Comparison of ENCODE assay signal across 8 cellular contexts in the genomic region with DNA sequence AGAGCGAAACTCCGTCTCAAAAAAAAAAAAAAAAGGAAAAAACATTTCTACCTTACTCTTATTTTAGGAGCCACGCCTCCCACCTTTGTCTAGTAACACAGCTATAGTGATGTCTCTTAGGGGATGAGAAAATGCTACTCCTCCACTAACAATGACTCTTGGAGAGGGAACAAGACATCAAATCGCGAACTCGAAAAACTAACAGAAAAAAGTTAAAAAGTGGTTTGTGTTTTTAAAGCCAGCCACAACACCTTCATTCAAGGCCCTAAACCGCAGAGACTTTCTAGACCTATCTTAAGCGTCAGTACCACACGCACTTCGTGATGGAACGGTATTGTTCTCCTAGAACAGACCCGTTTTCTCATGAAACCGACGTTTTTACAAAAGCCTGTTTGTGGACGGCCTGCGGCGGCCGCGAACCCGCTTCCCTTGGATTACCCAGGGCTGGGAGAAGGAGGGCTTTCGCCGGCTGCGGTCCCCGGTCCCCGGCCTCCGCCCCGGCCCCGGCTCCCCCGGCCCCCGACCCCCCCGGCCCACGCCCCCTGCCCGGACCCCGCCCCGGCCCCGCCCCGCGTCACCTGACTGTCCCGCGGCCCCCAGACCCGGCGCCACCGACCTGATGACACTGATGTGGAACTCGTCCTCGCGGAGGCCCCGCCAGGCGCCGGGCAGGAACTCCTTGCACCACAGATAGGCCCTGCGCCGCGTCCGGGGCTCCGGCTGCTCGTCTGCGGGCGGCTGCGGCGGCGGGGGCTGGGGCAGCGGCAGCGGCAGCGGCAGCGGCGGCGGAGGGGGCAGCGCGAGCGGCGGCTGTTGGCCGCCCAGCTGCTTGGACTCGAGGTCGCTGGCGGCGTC. TPM values are rescaled to one million over a fixed set of nuclear protein-coding genes. Genes with fewer than 3 reads are reported as not detected.
DNase-seq lines count a peak whose midpoint lies in the region; ATAC-seq, FAIRE-seq and TF ChIP-seq lines count a peak whose summit lies in the region.

No MANE protein-coding gene starts in this region.

- no peaks in the 10 kb centered on the region for H3K27me3 ChIP-seq in CD4-positive, CD25-positive, alpha-beta regulatory T cell (ENCODE audit: control insufficient read depth, insufficient read depth, low read length)
- H3K27me3 ChIP-seq in mammary epithelial cell (ENCODE audit: insufficient read depth, low read length) (no peaks in the 10 kb centered on the region), smooth muscle cell (ENCODE audit: low read depth) (no peaks in the 10 kb centered on the region)

- H3K4me3 Mint-ChIP-seq in CD4-positive, CD25-positive, alpha-beta regulatory T cell: peak overlapping the region; percentile 78 to 93 (median 87)

- peaks cover 14% of the 10 kb centered on the region for H3F3A ChIP-seq in smooth muscle cell (ENCODE audit: low read depth)

- H3K79me2 ChIP-seq in mammary epithelial cell (ENCODE audit: insufficient read depth, low read length) (peaks cover 20% of the 10 kb centered on the region), smooth muscle cell (ENCODE audit: low read depth) (peaks cover 43% of the 10 kb centered on the region)

- H2AFZ ChIP-seq in mammary epithelial cell (ENCODE audit: low read depth, low read length) (peak overlapping the region; percentile 83), smooth muscle cell (ENCODE audit: low read depth) (no peak overlapping the region)

- in situ Hi-C loops in mammary epithelial cell (cut with MboI; ENCODE audit: low sequenced_read_pairs in 2 of 2): no loop called here

- H3K27ac Mint-ChIP-seq in CD4-positive, CD25-positive, alpha-beta regulatory T cell: peak overlapping the region; percentile 5 to 90 (median 60)

- H3K9me3 Mint-ChIP-seq in CD4-positive, CD25-positive, alpha-beta regulatory T cell: peaks cover 0 to 2% (median 0%) of the 10 kb centered on the region in 7 donors

- intact Hi-C loops in mammary epithelial cell (cut with micrococcal nuclease): loop anchor here (2.0 to 10.0 kb wide), 3 partner anchors 82 to 106 kb away; a partner anchor contains a TSS

- TF ChIP-seq CTCF in mammary epithelial cell (conservative IDR thresholded peaks at IDR 0.05 in 1 of 2, IDR thresholded peaks at IDR 0.05 in 1 of 2; ENCODE audit: extremely low read depth in 1 of 2, insufficient read depth in 1 of 2, low read depth in 1 of 2, low read length in 2 of 2): no peak
- TF ChIP-seq CTCF in smooth muscle cell (IDR thresholded peaks at IDR 0.05; ENCODE audit: borderline replicate concordance, insufficient read depth, poor library complexity, severe bottlenecking): no peak

- TSS peak; percentile 19 for BruUV-seq in mammary epithelial cell (replicated peaks; lab: Mats Ljungman, UMichigan)

- H4K20me1 ChIP-seq in mammary epithelial cell (ENCODE audit: insufficient read depth, low read length) (no peaks in the 10 kb centered on the region), smooth muscle cell (ENCODE audit: low read depth) (peaks cover 50% of the 10 kb centered on the region)

- peaks cover 5% of the 10 kb centered on the region for H3K27me3 Mint-ChIP-seq in CD4-positive, CD25-positive, alpha-beta regulatory T cell

- H3K9ac ChIP-seq in mammary epithelial cell (ENCODE audit: insufficient read depth, low read length) (peak overlapping the region; percentile 23), smooth muscle cell (ENCODE audit: low read depth) (peak overlapping the region; percentile 64)

- peak; percentile 18 to 26 for ATAC-seq in CD4-positive, CD25-positive, alpha-beta regulatory T cell (ENCODE audit: low read depth in 2 of 2)
- ATAC-seq in GM19397 (IDR thresholded peaks at IDR 0.05; ENCODE audit: unreplicated experiment): peak; percentile 27

- no peaks in the 10 kb centered on the region for H3K36me3 Mint-ChIP-seq in CD4-positive, CD25-positive, alpha-beta regulatory T cell

- peak overlapping the region; percentile 64 for H3K4me3 ChIP-seq in CD4-positive, CD25-positive, alpha-beta regulatory T cell (ENCODE audit: low read depth, low read length)
- H3K4me3 ChIP-seq in mammary epithelial cell (replicated peaks in 1 of 3; ENCODE audit: insufficient read depth in 1 of 3, low read depth in 2 of 3, low read length in 3 of 3): peak overlapping the region; percentile 44 to 67 (median 67)
- peak overlapping the region; percentile 78 for H3K4me3 ChIP-seq in smooth muscle cell

- 11% methylated on average over 8 of the region's 75 CpGs for WGBS in mammary epithelial cell (ENCODE audit: low coverage, missing lambda C conversion rate)
- WGBS in smooth muscle cell (ENCODE audit: low lambda C conversion rate): under 1% methylated on average over 29 of the region's 75 CpGs

- H3K4me1 Mint-ChIP-seq in CD4-positive, CD25-positive, alpha-beta regulatory T cell: peaks cover 2 to 16% (median 7%) of the 10 kb centered on the region in 4 donors

- no peak overlapping the region for H3K27ac ChIP-seq in CD4-positive, CD25-positive, alpha-beta regulatory T cell (ENCODE audit: insufficient read depth, low read length, poor library complexity, severe bottlenecking)
- H3K27ac ChIP-seq in mammary epithelial cell (ENCODE audit: insufficient read depth, low read depth, low read length) (no peak overlapping the region), smooth muscle cell (ENCODE audit: low read depth) (peak overlapping the region; percentile 83)

- dilution Hi-C loops in mammary epithelial cell (cut with HindIII; ENCODE audit: low sequenced_read_pairs): no loop called here

- H3K4me2 ChIP-seq in mammary epithelial cell (ENCODE audit: insufficient read depth, low read depth, low read length): peak overlapping the region; percentile 94
- peak overlapping the region; percentile 83 for H3K4me2 ChIP-seq in smooth muscle cell

- H3K36me3 ChIP-seq in CD4-positive, CD25-positive, alpha-beta regulatory T cell (ENCODE audit: control insufficient read depth, insufficient read depth, low read length): no peaks in the 10 kb centered on the region
- H3K36me3 ChIP-seq in mammary epithelial cell (ENCODE audit: insufficient read depth, low read length) (no peaks in the 10 kb centered on the region), smooth muscle cell (ENCODE audit: low read depth) (no peaks in the 10 kb centered on the region)

- DNase-seq in CD4-positive, CD25-positive, alpha-beta regulatory T cell: peak; percentile 35 to 65 (median 54)
- DNase-seq in HTR-8/SVneo (ENCODE audit: insufficient read length, low spot score) (peak; percentile 50), T-helper 22 cell (ENCODE audit: low read depth) (peak; percentile 23), mammary epithelial cell (no peak), iris pigment epithelial cell (ENCODE audit: low read depth) (peak; percentile 18), smooth muscle cell (lab: John Stamatoyannopoulos, UW; ENCODE audit: unreplicated experiment) (peak; percentile 30), cerebellar cortex (ENCODE audit: low spot score) (no peak)

- H3K4me1 ChIP-seq in CD4-positive, CD25-positive, alpha-beta regulatory T cell (ENCODE audit: control insufficient read depth, insufficient read depth, low read length, poor library complexity, severe bottlenecking): peaks cover 8% of the 10 kb centered on the region
- peaks cover 12% of the 10 kb centered on the region for H3K4me1 ChIP-seq in mammary epithelial cell (ENCODE audit: insufficient read depth, low read length)
- H3K4me1 ChIP-seq in smooth muscle cell (ENCODE audit: low read depth): peaks cover 21% of the 10 kb centered on the region

- no peak for FAIRE-seq in HTR-8/SVneo (lab: Jason Lieb, UNC)

- CTCF ChIA-PET in mammary epithelial cell (lab: Charles Lee; ENCODE audit: low non-redundant PET): no interaction called here

- no peaks in the 10 kb centered on the region for H3K9me3 ChIP-seq in CD4-positive, CD25-positive, alpha-beta regulatory T cell (ENCODE audit: control insufficient read depth in 2 of 2, low read length in 2 of 2)
- H3K9me3 ChIP-seq in mammary epithelial cell (replicated peaks; ENCODE audit: insufficient read depth, low read length): no peaks in the 10 kb centered on the region
- no peaks in the 10 kb centered on the region for H3K9me3 ChIP-seq in smooth muscle cell (replicated peaks; ENCODE audit: low read depth)

RNA-seq across cellular contexts. Expression of a gene that starts 0.7 kb away (rescaled TPM):
- total RNA-seq in CD4-positive, CD25-positive, alpha-beta regulatory T cell: 8.1 TPM
- 1 to 10 TPM in 2 of 4 donors, under 1 TPM in 2; 0.76 to 1.4 (median 1.1) TPM for polyA plus RNA-seq in CD4-positive, CD25-positive, alpha-beta regulatory T cell
- 10 to 100 TPM; 11.5 to 13.2 TPM for total RNA-seq in mammary epithelial cell
- polyA plus RNA-seq in mammary epithelial cell: 4.4 TPM
- 15.7 TPM for polyA minus RNA-seq in mammary epithelial cell
- 15.9 and 31.1 TPM in 2 replicates for total RNA-seq in smooth muscle cell
- polyA plus RNA-seq in smooth muscle cell: 19.9 and 21.7 TPM in 2 replicates

Comparison
In these comparisons a context has a peak if more than half of its experiments do, and no peak if none do; other contexts are left out.
1. DNase-seq: peak in CD4-positive, CD25-positive, alpha-beta regulatory T cell (3 of 3), HTR-8/SVneo (single experiment), T-helper 22 cell (single experiment), iris pigment epithelial cell (single experiment) and smooth muscle cell (single experiment); none in mammary epithelial cell (single experiment) and cerebellar cortex (single experiment).
2. Peak in every context shown above with its lines, with median percentiles within 50 percentile points of each other: H3K4me3 ChIP-seq.